ENCODE assay signal across 17 cellular contexts in the genomic region with DNA sequence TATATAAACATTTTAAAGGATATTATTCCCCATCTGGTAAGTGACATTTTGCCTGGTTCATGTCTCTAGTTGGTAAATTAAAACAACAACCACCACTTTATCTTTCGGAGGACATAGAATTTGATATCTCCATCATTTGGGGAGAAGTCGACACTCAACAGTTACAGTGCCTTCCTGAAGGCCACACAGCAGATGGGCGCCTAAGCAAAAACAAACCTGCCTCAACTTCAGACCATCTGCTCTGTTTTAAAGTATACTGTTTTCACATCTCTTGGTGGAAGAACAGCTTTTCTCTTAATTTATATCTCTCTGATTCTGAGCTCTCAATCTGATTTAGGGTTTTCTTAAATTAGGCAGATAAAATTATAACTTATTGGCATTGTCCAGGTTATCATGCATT.
"Had no signal": no experiment of that assay in that cellular context is flagged by ENCODE, and none has a peak within 500 bp of the region (broad histone marks: within the 10 kb centered on the region; RNA-seq: fewer than 3 reads in every experiment).

No MANE protein-coding gene starts in this region.

- H3K4me3 ChIP-seq: esophagus muscularis mucosa, gastrocnemius medialis, pancreas, spleen, testis, transverse colon had no signal

- H3K27me3 ChIP-seq: esophagus muscularis mucosa, gastrocnemius medialis, spleen, testis, transverse colon had no signal

- H3K9me3 ChIP-seq: esophagus muscularis mucosa, gastrocnemius medialis, pancreas, testis, transverse colon had no signal

- ATAC-seq: effector memory CD8-positive, alpha-beta T cell; gastrocnemius medialis; left colon; pancreas; sciatic nerve; stimulated activated memory B cell treated with anti-CD40 and anti-IgM and Interleukin-4, amounts not matched to agents 10 μg/mL and 1 μg/mL and 100 μg/mL, for 72 hours; stimulated activated naive CD8-positive, alpha-beta T cell treated with anti-CD3 and anti-CD28 coated beads, Interleukin-15, amount 100 ng/mL, for 72 hours had no signal

- H3K27ac ChIP-seq: epithelial cell of prostate, esophagus muscularis mucosa, gastrocnemius medialis, pancreas, spleen, testis, transverse colon had no signal

- DNase-seq: effector memory CD8-positive, alpha-beta T cell; gastrocnemius medialis; left colon; naive B cell; occipital lobe; pancreas; spleen; stimulated activated CD4-positive, alpha-beta T cell treated with anti-CD3 and anti-CD28 coated beads, Interleukin-15, amount 100 ng/mL, for 24 hours; stimulated activated CD4-positive, alpha-beta T cell treated with anti-CD3 and anti-CD28 coated beads, Interleukin-1b, Interleukin-23, amount 100 ng/mL, for 48 hours; stimulated activated CD4-positive, alpha-beta T cell treated with anti-CD3 and anti-CD28 coated beads, Interleukin-4, amount 100 ng/mL, for 24 hours; stimulated activated naive CD8-positive, alpha-beta T cell treated with anti-CD3 and anti-CD28 coated beads, Interleukin-15, amount 100 ng/mL, for 72 hours; testis; transverse colon had no signal

- H3K4me1 ChIP-seq: gastrocnemius medialis, pancreas, spleen, testis, transverse colon had no signal

- H3K36me3 ChIP-seq: esophagus muscularis mucosa, gastrocnemius medialis, pancreas, spleen, transverse colon had no signal
